In genomic region chr7:19112290-19113000, GRCh38 we compare ENCODE assay signal across 3 cellular contexts.
A peak's percentile ranks its signal among the peaks of the same experiment; 100 is the strongest.
TF ChIP-seq lines count a peak whose summit lies in the region.

No MANE protein-coding gene starts in this region.

TF ChIP-seq in H1, 55 proteins besides CTCF, POLR2A, EP300 and RAD21:
- TF ChIP-seq TCF12 (IDR thresholded peaks at IDR 0.05; ENCODE audit: low read depth, low read length) (no peak), JUN (IDR thresholded peaks at IDR 0.05; ENCODE audit: low read depth, low read length) (no peak), MAX (IDR thresholded peaks at IDR 0.05) (no peak), CTBP2 (IDR thresholded peaks at IDR 0.05; ENCODE audit: borderline replicate concordance, insufficient read depth, insufficient read length, low read length) (peak; percentile 75), EZH2 (IDR thresholded peaks at IDR 0.05; ENCODE audit: low read depth, low read length, severe bottlenecking) (peak; percentile 95), SAP30 (IDR thresholded peaks at IDR 0.05; ENCODE audit: insufficient read depth, insufficient replicate concordance, low read length) (no peak), KDM1A (IDR thresholded peaks at IDR 0.05; ENCODE audit: borderline replicate concordance, low read length) (no peak), SUZ12 (IDR thresholded peaks at IDR 0.05; ENCODE audit: low read length) (peak; percentile 97), ASH2L (IDR thresholded peaks at IDR 0.05; ENCODE audit: low read length) (no peak), RNF2 (IDR thresholded peaks at IDR 0.05; ENCODE audit: borderline replicate concordance, low read depth, low read length, missing control alignments, poor library complexity, severe bottlenecking) (peak; percentile 97)
TF ChIP-seq in H1: peak in this region for 4.

TF ChIP-seq in GM12891, 5 proteins besides CTCF, POLR2A, EP300 and RAD21:
- no peak for TF ChIP-seq PAX5 (IDR thresholded peaks at IDR 0.05; ENCODE audit: insufficient read depth, low read length, severe bottlenecking)
- TF ChIP-seq TAF1 (IDR thresholded peaks at IDR 0.05; ENCODE audit: low read depth, low read length): no peak
- TF ChIP-seq POU2F2 (IDR thresholded peaks at IDR 0.05; ENCODE audit: low read depth, low read length): no peak

TF ChIP-seq in HepG2, 621 proteins besides CTCF, POLR2A, EP300 and RAD21:
- TF ChIP-seq ZNF619 (CRISPR knock-in tag; IDR thresholded peaks at IDR 0.05): no peak
- TF ChIP-seq ZNF503 (CRISPR knock-in tag; IDR thresholded peaks at IDR 0.05): no peak
- TF ChIP-seq ZNF737 (CRISPR knock-in tag; IDR thresholded peaks at IDR 0.05; ENCODE audit: borderline replicate concordance): no peak
- TF ChIP-seq PHF5A (CRISPR knock-in tag; IDR thresholded peaks at IDR 0.05; ENCODE audit: low read depth, unreplicated experiment): no peak
- no peak for TF ChIP-seq SIX1 (CRISPR knock-in tag; IDR thresholded peaks at IDR 0.05; ENCODE audit: borderline replicate concordance)
- no peak for TF ChIP-seq ZBTB38 (CRISPR knock-in tag; IDR thresholded peaks at IDR 0.05)
- no peak for TF ChIP-seq SNAPC2 (CRISPR knock-in tag; IDR thresholded peaks at IDR 0.05)
- no peak for TF ChIP-seq HNRNPUL1 (IDR thresholded peaks at IDR 0.05; ENCODE audit: low read depth, low read length)
- TF ChIP-seq ZNF615 (CRISPR knock-in tag; IDR thresholded peaks at IDR 0.05; ENCODE audit: borderline replicate concordance): no peak
- TF ChIP-seq CEBPG (CRISPR knock-in tag; IDR thresholded peaks at IDR 0.05): no peak
- no peak for TF ChIP-seq NFE2L1 (CRISPR knock-in tag; IDR thresholded peaks at IDR 0.05; ENCODE audit: borderline replicate concordance)
- TF ChIP-seq ZNF121 (CRISPR knock-in tag; IDR thresholded peaks at IDR 0.05): no peak
- TF ChIP-seq BRCA1 (CRISPR knock-in tag; IDR thresholded peaks at IDR 0.05): no peak
- TF ChIP-seq, protein P1, sequence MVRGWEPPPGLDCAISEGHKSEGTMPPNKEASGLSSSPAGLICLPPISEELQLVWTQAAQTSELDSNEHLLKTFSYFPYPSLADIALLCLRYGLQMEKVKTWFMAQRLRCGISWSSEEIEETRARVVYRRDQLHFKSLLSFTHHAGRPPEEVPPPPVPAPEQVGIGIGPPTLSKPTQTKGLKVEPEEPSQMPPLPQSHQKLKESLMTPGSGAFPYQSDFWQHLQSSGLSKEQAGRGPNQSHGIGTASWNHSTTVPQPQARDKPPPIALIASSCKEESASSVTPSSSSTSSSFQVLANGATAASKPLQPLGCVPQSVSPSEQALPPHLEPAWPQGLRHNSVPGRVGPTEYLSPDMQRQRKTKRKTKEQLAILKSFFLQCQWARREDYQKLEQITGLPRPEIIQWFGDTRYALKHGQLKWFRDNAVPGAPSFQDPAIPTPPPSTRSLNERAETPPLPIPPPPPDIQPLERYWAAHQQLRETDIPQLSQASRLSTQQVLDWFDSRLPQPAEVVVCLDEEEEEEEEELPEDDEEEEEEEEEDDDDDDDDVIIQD (CRISPR knock-in tag; IDR thresholded peaks at IDR 0.05; ENCODE audit: low read depth): no peak
